ENCODE assay signal across 9 cellular contexts in the genomic region with DNA sequence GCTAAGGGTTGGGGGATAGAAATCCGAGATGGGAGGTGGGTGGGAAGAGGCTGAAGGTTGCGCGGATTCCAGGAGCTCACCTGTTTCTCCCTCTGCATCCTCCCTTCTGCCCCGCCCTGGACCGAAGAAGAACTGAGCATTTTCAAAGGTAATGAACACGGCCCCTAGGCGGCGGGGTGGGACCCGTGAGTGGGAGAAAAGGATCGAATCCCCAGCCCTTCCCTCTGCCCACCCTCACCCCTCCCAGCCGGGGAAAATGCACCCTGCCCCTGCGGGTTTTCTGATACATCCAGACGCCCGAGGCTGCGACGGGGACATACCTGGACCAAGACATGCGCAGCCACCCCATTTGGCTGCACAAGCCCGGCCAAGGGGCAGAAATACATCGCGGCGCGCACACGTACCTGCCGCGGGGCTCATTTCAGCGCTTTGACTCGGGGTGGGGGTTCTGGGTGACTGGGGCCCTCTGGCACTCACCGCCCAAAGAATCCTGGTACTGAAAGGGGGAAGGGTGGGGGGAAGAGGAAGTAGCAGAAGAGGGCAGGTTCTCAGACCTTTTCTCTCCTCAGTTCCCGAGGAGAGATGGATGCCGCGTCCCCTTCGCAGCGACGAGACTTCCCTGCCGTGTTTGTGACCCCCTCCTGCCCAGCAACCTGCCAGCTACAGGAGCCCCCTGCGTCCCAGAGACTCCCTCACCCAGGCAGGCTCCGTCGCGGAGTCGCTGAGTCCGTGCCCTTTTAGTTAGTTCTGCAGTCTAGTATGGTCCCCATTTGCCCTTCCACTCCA. TPM values are rescaled to one million over a fixed set of nuclear protein-coding genes. Genes with fewer than 3 reads are reported as not detected.
DNase-seq lines count a peak whose midpoint lies in the region; ATAC-seq and TF ChIP-seq lines count a peak whose summit lies in the region.
"Had no signal": no experiment of that assay in that cellular context is flagged by ENCODE, and none has a peak within 500 bp of the region (broad histone marks: within the 10 kb centered on the region; RNA-seq: fewer than 3 reads in every experiment).

No MANE protein-coding gene starts in this region.

- H3K36me3 ChIP-seq in ACC112 (ENCODE audit: insufficient read depth, low read length): no peaks in the 10 kb centered on the region

- TF ChIP-seq CTCF in foreskin keratinocyte (conservative IDR thresholded peaks at IDR 0.05): peak; percentile 55

- peak overlapping the region; percentile 81 for H3K4me3 ChIP-seq in ACC112 (ENCODE audit: low read depth, low read length)

- H3K4me1 ChIP-seq in ACC112 (ENCODE audit: control insufficient read depth, insufficient read depth, low read length, unreplicated experiment) (peaks cover 23% of the 10 kb centered on the region), foreskin keratinocyte (no peaks in the 10 kb centered on the region)

- H2AFZ ChIP-seq in ACC112 (ENCODE audit: low read length, unreplicated experiment): peak overlapping the region; percentile 89

- peak overlapping the region; percentile 89 for H3K4me3 Mint-ChIP-seq in activated CD8-positive, alpha-beta memory T cell treated with anti-CD3 and anti-CD28 coated beads, Interleukin-2, amount 10 ng/mL, durations not matched to agents 7 days and 5 days

- H3K27me3 ChIP-seq in ACC112 (ENCODE audit: insufficient read depth, low read length) (peaks cover 17% of the 10 kb centered on the region; the same call in 1 of the 2 replicates), foreskin keratinocyte (peaks cover 67% of the 10 kb centered on the region)

- no peak overlapping the region for H3K27ac ChIP-seq in ACC112 (ENCODE audit: low read depth, low read length)
- H3K27ac ChIP-seq in foreskin keratinocyte: no peak overlapping the region

- H3K79me2 ChIP-seq in ACC112 (ENCODE audit: control insufficient read depth, insufficient read depth, low read length, unreplicated experiment): no peaks in the 10 kb centered on the region

- DNase-seq in activated CD8-positive, alpha-beta memory T cell treated with anti-CD3 and anti-CD28 coated beads, Interleukin-2, amount 10 ng/mL, durations not matched to agents 7 days and 5 days: peak; percentile 57
- no peak for DNase-seq in foreskin keratinocyte
- DNase-seq in retina: peak; percentile 21
- no peak for DNase-seq in cerebellar nuclear complex (lab: John Stamatoyannopoulos, UW)
- DNase-seq in NCI-H1694 treated with DMSO at 0.1 percent for 48 hours (lab: John Stamatoyannopoulos, UW): no peak

- peaks cover 14% of the 10 kb centered on the region for H3K4me1 Mint-ChIP-seq in activated CD8-positive, alpha-beta memory T cell treated with anti-CD3 and anti-CD28 coated beads, Interleukin-2, amount 10 ng/mL, durations not matched to agents 7 days and 5 days

- H3K27ac Mint-ChIP-seq in activated CD8-positive, alpha-beta memory T cell treated with anti-CD3 and anti-CD28 coated beads, Interleukin-2, amount 10 ng/mL, durations not matched to agents 7 days and 5 days: peak overlapping the region; percentile 89

- CTCF ChIA-PET in activated CD8-positive, alpha-beta memory T cell treated with anti-CD3 and anti-CD28 coated beads, Interleukin-2, amount 10 ng/mL, durations not matched to agents 7 days and 5 days (lab: Charles Lee): interaction anchor here (0.6 to 7.7 kb wide), 35 partner anchors 10 to 1142 kb away, joined by 3 to 69 read pairs (median 3); a partner anchor contains a TSS

- ATAC-seq in HG03439 (IDR thresholded peaks at IDR 0.05; ENCODE audit: unreplicated experiment) (peak; percentile 5), foreskin keratinocyte (peak; percentile 44)
- peak; percentile 21 for ATAC-seq in activated CD8-positive, alpha-beta memory T cell treated with anti-CD3 and anti-CD28 coated beads, Interleukin-2, amount 10 ng/mL, durations not matched to agents 7 days and 5 days

- TF ChIP-seq POLR2A in GM19099 (IDR thresholded peaks at IDR 0.05; ENCODE audit: extremely low read depth, insufficient read length, low read depth): peak; percentile 37

- no peaks in the 10 kb centered on the region for H3K9me3 Mint-ChIP-seq in activated CD8-positive, alpha-beta memory T cell treated with anti-CD3 and anti-CD28 coated beads, Interleukin-2, amount 10 ng/mL, durations not matched to agents 7 days and 5 days (ENCODE audit: low read depth)

- H3K36me3 Mint-ChIP-seq in activated CD8-positive, alpha-beta memory T cell treated with anti-CD3 and anti-CD28 coated beads, Interleukin-2, amount 10 ng/mL, durations not matched to agents 7 days and 5 days: no peaks in the 10 kb centered on the region

- H3K27me3 Mint-ChIP-seq in activated CD8-positive, alpha-beta memory T cell treated with anti-CD3 and anti-CD28 coated beads, Interleukin-2, amount 10 ng/mL, durations not matched to agents 7 days and 5 days: peaks cover 33% of the 10 kb centered on the region

RNA-seq across cellular contexts. Expression of a gene that starts 6.0 kb away (rescaled TPM):
- not detected for total RNA-seq in activated CD8-positive, alpha-beta memory T cell treated with anti-CD3 and anti-CD28 coated beads, Interleukin-2, amount 10 ng/mL, durations not matched to agents 7 days and 5 days
- not detected in 2 replicates for total RNA-seq in foreskin keratinocyte
- not detected in 2 replicates for polyA plus RNA-seq in foreskin keratinocyte
- total RNA-seq: myocyte had no signal

RNA-seq across cellular contexts. Expression of a gene that starts 6.3 kb away (rescaled TPM):
- 1 to 10 TPM; 6.6 TPM for total RNA-seq in activated CD8-positive, alpha-beta memory T cell treated with anti-CD3 and anti-CD28 coated beads, Interleukin-2, amount 10 ng/mL, durations not matched to agents 7 days and 5 days
- total RNA-seq in foreskin keratinocyte: 4.2 and 4.4 TPM in 2 replicates
- polyA plus RNA-seq in foreskin keratinocyte: 10.6 and 11.1 TPM in 2 replicates
- total RNA-seq: myocyte had no signal

RNA-seq across cellular contexts. Expression of a gene that starts 16.1 kb away (rescaled TPM):
- total RNA-seq in activated CD8-positive, alpha-beta memory T cell treated with anti-CD3 and anti-CD28 coated beads, Interleukin-2, amount 10 ng/mL, durations not matched to agents 7 days and 5 days: under 1 TPM; 0.16 to 0.76 TPM
- total RNA-seq in foreskin keratinocyte: not detected in 2 replicates
- not detected in 2 replicates for polyA plus RNA-seq in foreskin keratinocyte

RNA-seq across cellular contexts. Expression of a gene that starts 54.2 kb away (rescaled TPM):
- total RNA-seq in activated CD8-positive, alpha-beta memory T cell treated with anti-CD3 and anti-CD28 coated beads, Interleukin-2, amount 10 ng/mL, durations not matched to agents 7 days and 5 days: 10 to 100 TPM in 1 of 2 experiments, 1 to 10 TPM in 1; 8.5 to 10.2 TPM
- 5.4 and 6.1 TPM in 2 replicates for total RNA-seq in foreskin keratinocyte
- 3.0 and 4.0 TPM in 2 replicates for polyA plus RNA-seq in foreskin keratinocyte

Comparison
In these comparisons a context has a peak if more than half of its experiments do, and no peak if none do; other contexts are left out.
1. DNase-seq: peak in activated CD8-positive, alpha-beta memory T cell treated with anti-CD3 and anti-CD28 coated beads, Interleukin-2, amount 10 ng/mL, durations not matched to agents 7 days and 5 days (single experiment) and retina (single experiment); none in foreskin keratinocyte (0 of 2), cerebellar nuclear complex (0 of 2) and NCI-H1694 treated with DMSO at 0.1 percent for 48 hours (single experiment).
2. Peak in every context shown above with its lines, with median percentiles within 50 percentile points of each other: ATAC-seq.